ENCODE assay signal across 11 cellular contexts in the genomic region with DNA sequence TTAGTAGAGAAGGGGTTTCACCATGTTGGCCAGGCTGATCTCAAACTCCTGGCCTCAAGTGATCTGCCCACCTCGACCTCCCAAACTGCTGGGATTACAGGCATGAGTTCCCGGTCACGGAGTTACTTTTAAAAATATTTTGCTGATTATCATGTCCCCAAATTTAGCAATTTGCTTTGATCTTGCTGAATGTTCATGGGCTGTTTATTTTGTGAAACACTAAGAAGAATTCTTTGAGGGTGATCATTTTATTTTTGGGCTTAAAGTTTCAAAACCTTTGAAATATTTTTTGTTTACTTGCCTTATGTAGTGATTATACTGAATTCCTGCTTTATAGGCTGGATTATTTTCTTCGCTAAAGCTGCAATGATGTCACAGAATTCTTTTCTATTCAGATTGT. TPM values are rescaled to one million over a fixed set of nuclear protein-coding genes. Genes with fewer than 3 reads are reported as not detected.
"Had no signal": no experiment of that assay in that cellular context is flagged by ENCODE, and none has a peak within 500 bp of the region (broad histone marks: within the 10 kb centered on the region; RNA-seq: fewer than 3 reads in every experiment).

No MANE protein-coding gene starts in this region.

- H3K36me3 ChIP-seq: HAP-1 had no signal

- H3K9me3 Mint-ChIP-seq: HFFc6 had no signal

- H3K9me3 ChIP-seq: HAP-1 had no signal

- H3K4me3 ChIP-seq: HAP-1 had no signal

- H3K27ac ChIP-seq: HL-60, KMS-11 had no signal

- H3K9ac ChIP-seq: KMS-11 had no signal

- H3K27ac Mint-ChIP-seq: HFFc6, IgD-negative memory B cell had no signal

- H3K4me1 Mint-ChIP-seq: IgD-negative memory B cell had no signal

- H3K4me1 ChIP-seq: HAP-1 had no signal

- ATAC-seq: HepG2 had no signal

- DNase-seq: GOT3, H7, HFFc6, KBM-7 had no signal

- H3K4me3 Mint-ChIP-seq: HFFc6, IgD-negative memory B cell had no signal

- H3K4me2 ChIP-seq: KMS-11 had no signal

RNA-seq across cellular contexts. Expression of gene SHCBP1L, which starts 58.9 kb away (rescaled TPM):
- total RNA-seq: H4, H7, HepG2, HFFc6, HT1080 had no signal
- polyA plus RNA-seq: HepG2, IgD-negative memory B cell had no signal
